ENCODE assay signal across 24 cellular contexts in the genomic region with DNA sequence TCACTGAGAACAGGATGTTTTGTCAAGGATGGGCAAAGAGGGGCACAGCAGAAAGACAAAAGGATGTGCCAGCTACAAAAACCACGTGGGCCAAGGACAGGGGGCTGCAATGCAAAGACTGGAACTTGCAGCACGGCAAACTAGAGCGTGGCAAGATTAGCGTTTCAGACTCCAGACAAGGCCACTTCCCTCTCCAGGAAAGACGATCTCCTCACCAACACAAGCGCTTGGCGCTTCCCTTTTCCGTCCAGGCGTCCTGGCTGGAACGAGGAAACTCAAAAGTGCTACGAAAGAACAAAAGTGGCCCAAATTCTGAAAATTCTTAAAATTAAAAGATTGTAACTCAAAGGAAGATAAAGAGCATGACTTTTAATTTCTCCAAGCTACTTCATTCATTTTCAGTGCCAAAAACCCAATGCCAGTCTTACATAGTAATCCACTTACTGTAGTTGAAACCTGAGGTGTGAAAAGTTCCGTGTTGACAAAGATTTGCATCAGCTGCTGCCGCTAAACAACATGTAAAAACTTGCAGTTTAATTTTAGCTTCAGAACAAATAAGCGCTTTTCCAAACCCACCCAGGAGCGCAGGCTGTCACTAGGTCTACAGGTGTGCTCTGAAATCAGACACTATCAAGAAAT.
DNase-seq lines count a peak whose midpoint lies in the region; ATAC-seq and TF ChIP-seq lines count a peak whose summit lies in the region.
"Had no signal": no experiment of that assay in that cellular context is flagged by ENCODE, and none has a peak within 500 bp of the region (broad histone marks: within the 10 kb centered on the region; RNA-seq: fewer than 3 reads in every experiment).

No MANE protein-coding gene starts in this region.

- no peaks in the 10 kb centered on the region for H3K9me3 ChIP-seq in gastrocnemius medialis
- no peaks in the 10 kb centered on the region for H3K9me3 ChIP-seq in prostate gland
- H3K9me3 ChIP-seq: breast epithelium, thoracic aorta had no signal

- peaks cover 11% of the 10 kb centered on the region for H3K4me1 Mint-ChIP-seq in endothelial cell (ENCODE audit: unreplicated experiment)
- H3K4me1 Mint-ChIP-seq: stimulated activated effector memory CD8-positive, alpha-beta T cell treated with anti-CD3 and anti-CD28 coated beads, Interleukin-12 subunit alpha, Interleukin-12 subunit beta, amount 100 ng/mL, for 72 hours had no signal

- 46% methylated on average over 15 of the region's 15 CpGs for WGBS in prostate gland

- peak overlapping the region; percentile 9 for H3K27ac Mint-ChIP-seq in endothelial cell (ENCODE audit: unreplicated experiment)
- H3K27ac Mint-ChIP-seq: CD8-positive, alpha-beta T cell; stimulated activated effector memory CD8-positive, alpha-beta T cell treated with anti-CD3 and anti-CD28 coated beads, Interleukin-12 subunit alpha, Interleukin-12 subunit beta, amount 100 ng/mL, for 72 hours; WTC11 had no signal

- H3K27me3 Mint-ChIP-seq in endothelial cell (ENCODE audit: unreplicated experiment) = no peaks in the 10 kb centered on the region

- H3K9me3 Mint-ChIP-seq in endothelial cell (ENCODE audit: unreplicated experiment) = no peaks in the 10 kb centered on the region
- H3K9me3 Mint-ChIP-seq: CD8-positive, alpha-beta T cell; stimulated activated effector memory CD8-positive, alpha-beta T cell treated with anti-CD3 and anti-CD28 coated beads, Interleukin-12 subunit alpha, Interleukin-12 subunit beta, amount 100 ng/mL, for 72 hours had no signal

- H3K27me3 ChIP-seq in HL-60 (ENCODE audit: insufficient read depth, poor library complexity, severe bottlenecking) (no peaks in the 10 kb centered on the region), gastrocnemius medialis (no peaks in the 10 kb centered on the region), prostate gland (replicated peaks; ENCODE audit: insufficient read depth) (no peaks in the 10 kb centered on the region)
- H3K27me3 ChIP-seq: breast epithelium had no signal

- H3K4me1 ChIP-seq in gastrocnemius medialis = peaks cover 14 to 18% of the 10 kb centered on the region in 2 donors
- H3K4me1 ChIP-seq in prostate gland (replicated peaks) = no peaks in the 10 kb centered on the region
- H3K4me1 ChIP-seq: breast epithelium had no signal

- H3K4me3 ChIP-seq in HL-60 (replicated peaks; ENCODE audit: insufficient read depth, low read length) (no peak overlapping the region), gastrocnemius medialis (peak overlapping the region in 2 of 4 donors; percentile 15 to 16), prostate gland (no peak overlapping the region)
- H3K4me3 ChIP-seq: breast epithelium, PC-9, thoracic aorta had no signal

- H3K27ac ChIP-seq in HL-60 (replicated peaks) (peak overlapping the region; percentile 67), gastrocnemius medialis (peak overlapping the region; percentile 80 to 87 (median 82)), prostate gland (no peak overlapping the region)
- H3K27ac ChIP-seq: breast epithelium, PC-9, thoracic aorta had no signal

- intact Hi-C loops in gastrocnemius medialis (cut with DNase I; ENCODE audit: low total_unique reads) = no loop called here
- intact Hi-C loops in prostate gland (cut with DNase I) = no loop called here

- H3K36me3 ChIP-seq in gastrocnemius medialis (no peaks in the 10 kb centered on the region), prostate gland (no peaks in the 10 kb centered on the region)
- H3K36me3 ChIP-seq: breast epithelium, thoracic aorta had no signal

- ATAC-seq in gastrocnemius medialis (peak; percentile 87 to 92), HG03159 (IDR thresholded peaks at IDR 0.05; ENCODE audit: unreplicated experiment) (no peak)
- ATAC-seq: CD8-positive, alpha-beta T cell; stimulated activated effector memory CD8-positive, alpha-beta T cell treated with anti-CD3 and anti-CD28 coated beads, Interleukin-12 subunit alpha, Interleukin-12 subunit beta, amount 100 ng/mL, for 72 hours had no signal

- H3K4me3 Mint-ChIP-seq in endothelial cell (ENCODE audit: unreplicated experiment) = no peak overlapping the region
- H3K4me3 Mint-ChIP-seq: CD8-positive, alpha-beta T cell; stimulated activated effector memory CD8-positive, alpha-beta T cell treated with anti-CD3 and anti-CD28 coated beads, Interleukin-12 subunit alpha, Interleukin-12 subunit beta, amount 100 ng/mL, for 72 hours; WTC11 had no signal

- no peak for TF ChIP-seq POLR2A in gastrocnemius medialis (IDR thresholded peaks at IDR 0.05)
- no peak for TF ChIP-seq POLR2A in prostate gland (IDR thresholded peaks at IDR 0.05)

- in situ Hi-C loops in gastrocnemius medialis (cut with MboI; ENCODE audit: low sequenced_read_pairs in 4 of 4) = loop anchor here in 3 of 4 donors (25.0 kb wide), 2 partner anchors 163 to 337 kb away; no protein-coding TSS in a partner anchor

- peak in 1 of 2 experiments; percentile 67 for DNase-seq in HL-60 (ENCODE audit: low read depth in 1 of 2, low spot score in 1 of 2)
- DNase-seq in NOMO-1 (lab: John Stamatoyannopoulos, UW; ENCODE audit: unreplicated experiment in 2 of 2) = peak; percentile 29 to 52
- DNase-seq in endothelial cell (ENCODE audit: low spot score) = peak; percentile 11
- peak; percentile 51 to 72 for DNase-seq in gastrocnemius medialis
- DNase-seq in prostate gland (ENCODE audit: low spot score) = no peak
- no peak for DNase-seq in NCI-H1436 treated with DMSO at 0.1 percent for 48 hours (lab: John Stamatoyannopoulos, UW)
- no peak for DNase-seq in DMS114 treated with DMSO at 0.1 percent for 48 hours (lab: John Stamatoyannopoulos, UW; ENCODE audit: unreplicated experiment)
- DNase-seq: activated CD4-positive, alpha-beta T cell treated with anti-CD3 and anti-CD28 coated beads, Interleukin-2, amount 50 U/mL, for 4 hours; activated effector memory CD4-positive, alpha-beta T cell treated with anti-CD3 and anti-CD28 coated beads, Interleukin-2, amount 50 U/mL, for 16 hours; CD8-positive, alpha-beta T cell; cortex of kidney; DMS79; HCEC 1CT; hypothalamus; Karpas-422; NCI-H774; PC-9; retina; SIG-M5 had no signal

- no peak for TF ChIP-seq CTCF in HL-60 (IDR thresholded peaks at IDR 0.05; ENCODE audit: insufficient read depth, low read length)
- no peak for TF ChIP-seq CTCF in endothelial cell (IDR thresholded peaks at IDR 0.05; ENCODE audit: unreplicated experiment)
- no peak for TF ChIP-seq CTCF in gastrocnemius medialis (IDR thresholded peaks at IDR 0.05 in 4 of 5, conservative IDR thresholded peaks at IDR 0.05 in 1 of 5)
- no peak for TF ChIP-seq CTCF in prostate gland (IDR thresholded peaks at IDR 0.05)

- H3K36me3 Mint-ChIP-seq in endothelial cell (ENCODE audit: low read depth, unreplicated experiment) = no peaks in the 10 kb centered on the region
- H3K36me3 Mint-ChIP-seq: CD8-positive, alpha-beta T cell; stimulated activated effector memory CD8-positive, alpha-beta T cell treated with anti-CD3 and anti-CD28 coated beads, Interleukin-12 subunit alpha, Interleukin-12 subunit beta, amount 100 ng/mL, for 72 hours; WTC11 had no signal

Comparison
In these comparisons a context has a peak if more than half of its experiments do, and no peak if none do; other contexts are left out.
1. DNase-seq: peak in NOMO-1 (2 of 2), endothelial cell (single experiment) and gastrocnemius medialis (2 of 2); none in prostate gland (single experiment), NCI-H1436 treated with DMSO at 0.1 percent for 48 hours (single experiment) and DMS114 treated with DMSO at 0.1 percent for 48 hours (single experiment).
2. H3K27ac ChIP-seq: peak in HL-60 (single experiment) and gastrocnemius medialis (4 of 4); none in prostate gland (0 of 2).